ENCODE assay signal across 8 cellular contexts in the genomic region with DNA sequence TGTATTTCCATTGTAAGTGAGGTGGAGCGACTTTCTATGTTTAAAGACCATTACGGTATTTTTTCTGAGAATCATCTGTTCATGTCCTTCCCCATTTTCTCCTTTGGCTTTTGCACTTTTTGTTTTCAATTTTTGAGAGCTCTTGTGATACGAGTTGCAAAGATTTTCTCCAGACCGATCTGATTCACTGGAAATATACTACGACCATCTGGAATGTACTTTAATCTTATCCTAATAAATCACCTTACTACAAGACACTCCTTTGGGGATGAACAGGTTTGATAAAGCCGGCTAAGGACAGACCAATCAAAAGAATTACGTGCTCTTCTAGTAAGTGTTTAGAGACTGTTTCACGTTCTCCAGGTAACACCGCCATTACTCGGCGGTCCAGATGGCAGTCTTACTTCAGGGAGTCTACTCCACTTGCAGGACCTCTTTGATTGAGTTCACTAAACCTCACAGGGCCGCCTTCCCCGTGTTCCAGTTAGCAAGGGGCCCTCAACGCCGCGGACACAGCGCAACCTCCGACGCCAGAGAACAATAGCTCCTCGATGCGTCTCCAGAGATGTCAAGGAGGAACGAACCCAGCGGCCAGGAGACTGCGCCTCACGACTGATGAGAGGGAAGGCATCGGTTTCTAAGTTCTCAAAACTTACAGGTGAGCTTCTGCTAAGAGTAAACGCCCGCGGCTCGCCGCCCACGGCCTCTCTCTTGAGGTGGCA. TPM values are rescaled to one million over a fixed set of nuclear protein-coding genes. Genes with fewer than 3 reads are reported as not detected.
DNase-seq lines count a peak whose midpoint lies in the region; ATAC-seq, FAIRE-seq and TF ChIP-seq lines count a peak whose summit lies in the region.

No MANE protein-coding gene starts in this region.

- peak overlapping the region; percentile 88 to 96 (median 96) for H3K4me3 Mint-ChIP-seq in naive thymus-derived CD8-positive, alpha-beta T cell

- DNase-seq in GM18507 (ENCODE audit: extremely low spot score, insufficient read length, low read depth) (no peak), NCI-H774 (lab: John Stamatoyannopoulos, UW) (peak; percentile 78), GM19239 (ENCODE audit: insufficient read length, low spot score) (no peak)
- no peak for DNase-seq in effector memory CD4-positive, alpha-beta T cell
- DNase-seq in naive thymus-derived CD8-positive, alpha-beta T cell, result no peak

- H3K27me3 Mint-ChIP-seq in naive thymus-derived CD8-positive, alpha-beta T cell, result peaks cover 0 to 2% (median 0%) of the 10 kb centered on the region in 5 donors

- FAIRE-seq in GM18507 (lab: Jason Lieb, UNC) (peak; percentile 42), GM19239 (lab: Jason Lieb, UNC) (no peak)

- TF ChIP-seq CTCF in HEK293 (tag by site-specific recombination; IDR thresholded peaks at IDR 0.05), result no peak

- peaks cover 0 to 11% (median 0%) of the 10 kb centered on the region in 9 donors for H3K9me3 Mint-ChIP-seq in naive thymus-derived CD8-positive, alpha-beta T cell

- CTCF ChIA-PET in HEK293 (lab: Yijun Ruan, JAX), result interaction anchor here (0.6 to 1.8 kb wide), 6 partner anchors 9 to 1199 kb away, joined by 3 to 8 read pairs (median 4); no protein-coding TSS in a partner anchor

- no peaks in the 10 kb centered on the region for H3K27me3 ChIP-seq in effector memory CD4-positive, alpha-beta T cell (replicated peaks; ENCODE audit: control insufficient read depth, insufficient read depth, low read length, poor library complexity, severe bottlenecking)

- H3K9me3 ChIP-seq in HEK293 (ENCODE audit: control insufficient read depth, insufficient read depth, low read depth, low read length), result no peaks in the 10 kb centered on the region
- H3K9me3 ChIP-seq in effector memory CD4-positive, alpha-beta T cell (ENCODE audit: control insufficient read depth, low read length), result no peaks in the 10 kb centered on the region

- POLR2A ChIA-PET in HEK293 (lab: Yijun Ruan, JAX), result interaction anchor here (0.6 to 6.8 kb wide), 22 partner anchors 9 to 1234 kb away, joined by 3 to 115 read pairs (median 5); a partner anchor contains a TSS
- POLR2A ChIA-PET in naive thymus-derived CD8-positive, alpha-beta T cell (lab: Charles Lee), result interaction anchor here (0.7 to 8.9 kb wide), 23 partner anchors 9 to 737 kb away, joined by 3 to 142 read pairs (median 4); a partner anchor contains a TSS

- H3K27ac Mint-ChIP-seq in naive thymus-derived CD8-positive, alpha-beta T cell, result peak overlapping the region; percentile 97 to 99 (median 99)

- peak overlapping the region; percentile 91 for H3K4me3 ChIP-seq in HEK293 (ENCODE audit: low read depth, low read length)
- H3K4me3 ChIP-seq in effector memory CD4-positive, alpha-beta T cell (ENCODE audit: insufficient read depth, low read depth, low read length, poor library complexity, severe bottlenecking), result peak overlapping the region; percentile 64

- ATAC-seq in naive thymus-derived CD8-positive, alpha-beta T cell, result peak; percentile 11 to 29
- ATAC-seq in HG03135 (IDR thresholded peaks at IDR 0.05; ENCODE audit: unreplicated experiment), result no peak
- ATAC-seq in HG02981 (IDR thresholded peaks at IDR 0.05; ENCODE audit: unreplicated experiment), result no peak

- H3K4me1 Mint-ChIP-seq in naive thymus-derived CD8-positive, alpha-beta T cell, result peaks cover 21 to 62% (median 51%) of the 10 kb centered on the region in 4 donors

- peak overlapping the region; percentile 99 for H3K27ac ChIP-seq in HEK293 (ENCODE audit: extremely low read depth, low read depth, low read length)
- peak overlapping the region; percentile 94 for H3K27ac ChIP-seq in effector memory CD4-positive, alpha-beta T cell (ENCODE audit: insufficient read depth, low read length, poor library complexity, severe bottlenecking)

- peaks cover 5 to 15% (median 10%) of the 10 kb centered on the region in 3 donors for H3K36me3 Mint-ChIP-seq in naive thymus-derived CD8-positive, alpha-beta T cell

- peaks cover 9 to 35% of the 10 kb centered on the region in 2 experiments; a peak in 2 of 3 replicates for H3K36me3 ChIP-seq in HEK293 (ENCODE audit: control insufficient read depth in 2 of 2, insufficient read depth in 1 of 2, low read length in 2 of 2)
- H3K36me3 ChIP-seq in effector memory CD4-positive, alpha-beta T cell (ENCODE audit: control insufficient read depth, insufficient read depth, low read length), result peaks cover 3% of the 10 kb centered on the region

- H3K4me1 ChIP-seq in HEK293 (ENCODE audit: control insufficient read depth, insufficient read depth, low read length), result peaks cover 7% of the 10 kb centered on the region; the same call in 1 of the 2 replicates
- H3K4me1 ChIP-seq in effector memory CD4-positive, alpha-beta T cell (ENCODE audit: control insufficient read depth, insufficient read depth, low read length, poor library complexity, severe bottlenecking), result peaks cover 26% of the 10 kb centered on the region

TF ChIP-seq in HEK293, 187 proteins besides CTCF, POLR2A, EP300 and RAD21 (continues in another document):
- TF ChIP-seq ZNF777 (tag by site-specific recombination; IDR thresholded peaks at IDR 0.05; ENCODE audit: borderline replicate concordance) (no peak), ZXDB (tag by site-specific recombination; IDR thresholded peaks at IDR 0.05) (no peak), ZNF558 (tag by site-specific recombination; IDR thresholded peaks at IDR 0.05) (0 out of 2 replicates have a peak, but pooled peaks have one; percentile 69), ZNF366 (tag by site-specific recombination; conservative IDR thresholded peaks at IDR 0.05) (no peak), ZNF548 (tag by site-specific recombination; IDR thresholded peaks at IDR 0.05) (0 out of 2 replicates have a peak, but pooled peaks have one; percentile 33), HOXD13 (CRISPR knock-in tag; IDR thresholded peaks at IDR 0.05; ENCODE audit: borderline replicate concordance) (no peak), PRDM1 (tag by site-specific recombination; IDR thresholded peaks at IDR 0.05) (no peak), ZNF664 (tag by site-specific recombination; IDR thresholded peaks at IDR 0.05) (0 out of 2 replicates have a peak, but pooled peaks have one; percentile 38), ZFP3 (tag by site-specific recombination; IDR thresholded peaks at IDR 0.05; ENCODE audit: low read depth) (no peak; the same call in 1 of the 2 replicates), ZNF19 (tag by site-specific recombination; IDR thresholded peaks at IDR 0.05; ENCODE audit: low read depth) (0 out of 2 replicates have a peak, but pooled peaks have one; percentile 46), KLF10 (tag by site-specific recombination; IDR thresholded peaks at IDR 0.05) (0 out of 2 replicates have a peak, but pooled peaks have one; percentile 67)
- TF ChIP-seq, protein P1, sequence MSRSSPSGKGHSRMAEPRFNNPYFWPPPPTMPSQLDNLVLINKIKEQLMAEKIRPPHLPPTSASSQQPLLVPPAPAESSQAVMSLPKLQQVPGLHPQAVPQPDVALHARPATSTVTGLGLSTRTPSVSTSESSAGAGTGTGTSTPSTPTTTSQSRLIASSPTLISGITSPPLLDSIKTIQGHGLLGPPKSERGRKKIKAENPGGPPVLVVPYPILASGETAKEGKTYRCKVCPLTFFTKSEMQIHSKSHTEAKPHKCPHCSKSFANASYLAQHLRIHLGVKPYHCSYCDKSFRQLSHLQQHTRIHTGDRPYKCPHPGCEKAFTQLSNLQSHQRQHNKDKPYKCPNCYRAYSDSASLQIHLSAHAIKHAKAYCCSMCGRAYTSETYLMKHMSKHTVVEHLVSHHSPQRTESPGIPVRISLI (tag by site-specific recombination; IDR thresholded peaks at IDR 0.05), result 0 out of 2 replicates have a peak, but pooled peaks have one; percentile 59
- TF ChIP-seq, protein P2, sequence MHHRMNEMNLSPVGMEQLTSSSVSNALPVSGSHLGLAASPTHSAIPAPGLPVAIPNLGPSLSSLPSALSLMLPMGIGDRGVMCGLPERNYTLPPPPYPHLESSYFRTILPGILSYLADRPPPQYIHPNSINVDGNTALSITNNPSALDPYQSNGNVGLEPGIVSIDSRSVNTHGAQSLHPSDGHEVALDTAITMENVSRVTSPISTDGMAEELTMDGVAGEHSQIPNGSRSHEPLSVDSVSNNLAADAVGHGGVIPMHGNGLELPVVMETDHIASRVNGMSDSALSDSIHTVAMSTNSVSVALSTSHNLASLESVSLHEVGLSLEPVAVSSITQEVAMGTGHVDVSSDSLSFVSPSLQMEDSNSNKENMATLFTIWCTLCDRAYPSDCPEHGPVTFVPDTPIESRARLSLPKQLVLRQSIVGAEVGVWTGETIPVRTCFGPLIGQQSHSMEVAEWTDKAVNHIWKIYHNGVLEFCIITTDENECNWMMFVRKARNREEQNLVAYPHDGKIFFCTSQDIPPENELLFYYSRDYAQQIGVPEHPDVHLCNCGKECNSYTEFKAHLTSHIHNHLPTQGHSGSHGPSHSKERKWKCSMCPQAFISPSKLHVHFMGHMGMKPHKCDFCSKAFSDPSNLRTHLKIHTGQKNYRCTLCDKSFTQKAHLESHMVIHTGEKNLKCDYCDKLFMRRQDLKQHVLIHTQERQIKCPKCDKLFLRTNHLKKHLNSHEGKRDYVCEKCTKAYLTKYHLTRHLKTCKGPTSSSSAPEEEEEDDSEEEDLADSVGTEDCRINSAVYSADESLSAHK (tag by site-specific recombination; IDR thresholded peaks at IDR 0.05), result no peak
- TF ChIP-seq, protein P3, sequence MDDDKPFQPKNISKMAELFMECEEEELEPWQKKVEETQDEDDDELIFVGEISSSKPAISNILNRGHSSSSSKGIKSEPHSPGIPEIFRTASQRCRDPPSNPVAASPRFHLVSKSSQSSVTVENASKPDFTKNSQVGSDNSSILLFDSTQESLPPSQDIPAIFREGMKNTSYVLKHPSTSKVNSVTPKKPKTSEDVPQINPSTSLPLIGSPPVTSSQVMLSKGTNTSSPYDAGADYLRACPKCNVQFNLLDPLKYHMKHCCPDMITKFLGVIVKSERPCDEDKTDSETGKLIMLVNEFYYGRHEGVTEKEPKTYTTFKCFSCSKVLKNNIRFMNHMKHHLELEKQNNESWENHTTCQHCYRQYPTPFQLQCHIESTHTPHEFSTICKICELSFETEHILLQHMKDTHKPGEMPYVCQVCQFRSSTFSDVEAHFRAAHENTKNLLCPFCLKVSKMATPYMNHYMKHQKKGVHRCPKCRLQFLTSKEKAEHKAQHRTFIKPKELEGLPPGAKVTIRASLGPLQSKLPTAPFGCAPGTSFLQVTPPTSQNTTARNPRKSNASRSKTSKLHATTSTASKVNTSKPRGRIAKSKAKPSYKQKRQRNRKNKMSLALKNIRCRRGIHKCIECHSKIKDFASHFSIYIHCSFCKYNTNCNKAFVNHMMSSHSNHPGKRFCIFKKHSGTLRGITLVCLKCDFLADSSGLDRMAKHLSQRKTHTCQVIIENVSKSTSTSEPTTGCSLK (tag by site-specific recombination; IDR thresholded peaks at IDR 0.05), result no peak

RNA-seq across cellular contexts. Expression of a gene that starts 0.9 kb away (rescaled TPM):
- total RNA-seq in naive thymus-derived CD8-positive, alpha-beta T cell, result 100 to 1,000 TPM; 156 to 159 TPM
- 100 to 1,000 TPM; 104 to 128 (median 122) TPM for polyA plus RNA-seq in naive thymus-derived CD8-positive, alpha-beta T cell

RNA-seq across cellular contexts. Expression of a gene that starts 33.3 kb away (rescaled TPM):
- total RNA-seq in naive thymus-derived CD8-positive, alpha-beta T cell, result 10 to 100 TPM; 83.4 to 86.5 TPM
- 10 to 100 TPM; 80.5 to 92.0 (median 90.0) TPM for polyA plus RNA-seq in naive thymus-derived CD8-positive, alpha-beta T cell

RNA-seq across cellular contexts. Expression of a gene that starts 35.5 kb away (rescaled TPM):
- total RNA-seq in naive thymus-derived CD8-positive, alpha-beta T cell, result 10 to 100 TPM; 30.6 to 30.9 TPM
- polyA plus RNA-seq in naive thymus-derived CD8-positive, alpha-beta T cell, result 10 to 100 TPM; 29.4 to 38.8 (median 38.2) TPM

Comparison
In these comparisons a context has a peak if more than half of its experiments do, and no peak if none do; other contexts are left out.
1. ATAC-seq: peak in naive thymus-derived CD8-positive, alpha-beta T cell (2 of 2); none in HG03135 (single experiment) and HG02981 (single experiment).